1 cellular context compared by ENCODE assay signal in genomic region chr1:9136925-9137324, GRCh38.
TF ChIP-seq lines count a peak whose summit lies in the region.

No MANE protein-coding gene starts in this region.

TF ChIP-seq in K562, 482 proteins besides CTCF, POLR2A, EP300 and RAD21 (continued from another document):
- no peak for TF ChIP-seq CHD7 (IDR thresholded peaks at IDR 0.05; ENCODE audit: low read depth, low read length)
- peak; percentile 69 for TF ChIP-seq USF2 (CRISPR knock-in tag; IDR thresholded peaks at IDR 0.05)
- TF ChIP-seq RAD51 (IDR thresholded peaks at IDR 0.05; ENCODE audit: borderline replicate concordance, low read depth), result peak; percentile 50
- TF ChIP-seq, protein P1, sequence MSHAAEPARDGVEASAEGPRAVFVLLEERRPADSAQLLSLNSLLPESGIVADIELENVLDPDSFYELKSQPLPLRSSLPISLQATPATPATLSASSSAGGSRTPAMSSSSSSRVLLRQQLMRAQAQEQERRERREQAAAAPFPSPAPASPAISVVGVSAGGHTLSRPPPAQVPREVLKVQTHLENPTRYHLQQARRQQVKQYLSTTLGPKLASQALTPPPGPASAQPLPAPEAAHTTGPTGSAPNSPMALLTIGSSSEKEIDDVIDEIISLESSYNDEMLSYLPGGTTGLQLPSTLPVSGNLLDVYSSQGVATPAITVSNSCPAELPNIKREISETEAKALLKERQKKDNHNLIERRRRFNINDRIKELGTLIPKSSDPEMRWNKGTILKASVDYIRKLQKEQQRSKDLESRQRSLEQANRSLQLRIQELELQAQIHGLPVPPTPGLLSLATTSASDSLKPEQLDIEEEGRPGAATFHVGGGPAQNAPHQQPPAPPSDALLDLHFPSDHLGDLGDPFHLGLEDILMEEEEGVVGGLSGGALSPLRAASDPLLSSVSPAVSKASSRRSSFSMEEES (CRISPR knock-in tag; IDR thresholded peaks at IDR 0.05), result 0 out of 2 replicates have a peak, but pooled peaks have one; percentile 12
- TF ChIP-seq, protein P2, sequence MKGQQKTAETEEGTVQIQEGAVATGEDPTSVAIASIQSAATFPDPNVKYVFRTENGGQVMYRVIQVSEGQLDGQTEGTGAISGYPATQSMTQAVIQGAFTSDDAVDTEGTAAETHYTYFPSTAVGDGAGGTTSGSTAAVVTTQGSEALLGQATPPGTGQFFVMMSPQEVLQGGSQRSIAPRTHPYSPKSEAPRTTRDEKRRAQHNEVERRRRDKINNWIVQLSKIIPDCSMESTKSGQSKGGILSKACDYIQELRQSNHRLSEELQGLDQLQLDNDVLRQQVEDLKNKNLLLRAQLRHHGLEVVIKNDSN (CRISPR knock-in tag; IDR thresholded peaks at IDR 0.05), result peak; percentile 62
- no peak for TF ChIP-seq GABPA (tag; conservative IDR thresholded peaks at IDR 0.05; ENCODE audit: low read depth)
- TF ChIP-seq SOX6 (IDR thresholded peaks at IDR 0.05), result no peak
